ENCODE assay signal across 1 cellular context in genomic region chr2:212066546-212066945, GRCh38.
TF ChIP-seq lines count a peak whose summit lies in the region.

No MANE protein-coding gene starts in this region.

TF ChIP-seq in SK-N-SH treated with all-trans-retinoic acid at 6 μM for 48 hours, 23 proteins besides CTCF, POLR2A, EP300 and RAD21 (continued from another document):
- no peak for TF ChIP-seq TSHZ2 (CRISPR knock-in tag; IDR thresholded peaks at IDR 0.05)
- no peak for TF ChIP-seq ZC3H10 (CRISPR knock-in tag; IDR thresholded peaks at IDR 0.05)
- TF ChIP-seq ARNTL (CRISPR knock-in tag; IDR thresholded peaks at IDR 0.05; ENCODE audit: borderline replicate concordance, low read depth), result no peak
- no peak for TF ChIP-seq PATZ1 (CRISPR knock-in tag; IDR thresholded peaks at IDR 0.05; ENCODE audit: borderline replicate concordance)
- no peak for TF ChIP-seq CSRNP3 (CRISPR knock-in tag; IDR thresholded peaks at IDR 0.05)
